Comparison of ENCODE assay signal across 19 cellular contexts in genomic region chr1:117628343-117628742, GRCh38.
"Had no signal": no experiment of that assay in that cellular context is flagged by ENCODE, and none has a peak within 500 bp of the region (broad histone marks: within the 10 kb centered on the region; RNA-seq: fewer than 3 reads in every experiment).

No MANE protein-coding gene starts in this region.

- DNase-seq: colonic mucosa; dermis blood vessel endothelial cell; endodermal cell; erythroblast; foreskin keratinocyte; left colon; left ventricle myocardium superior; mesendoderm; naive thymus-derived CD4-positive, alpha-beta T cell; nephron progenitor cell; posterior cingulate gyrus; sigmoid colon; stimulated activated CD4-positive, alpha-beta T cell treated with anti-CD3 and anti-CD28 coated beads, Interleukin-12 subunit alpha, Interleukin-12 subunit beta, amount 100 ng/mL, for 4 hours; stimulated activated naive CD4-positive, alpha-beta T cell treated with Interleukin-2 at 50 U/mL for 16 hours; thyroid gland had no signal

- H3K27ac Mint-ChIP-seq: endodermal cell, type B pancreatic cell had no signal

- H3K36me3 Mint-ChIP-seq: type B pancreatic cell had no signal

- H3K4me3 ChIP-seq: colonic mucosa, hepatocyte, right atrium auricular region, sigmoid colon, skin epidermis, thyroid gland had no signal

- H3K27ac ChIP-seq: colonic mucosa, foreskin keratinocyte, hepatocyte, right atrium auricular region, sigmoid colon, skin epidermis had no signal

- H3K9me3 Mint-ChIP-seq: endodermal cell; naive thymus-derived CD4-positive, alpha-beta T cell; nephron progenitor cell; type B pancreatic cell had no signal

- H2AFZ ChIP-seq: hepatocyte had no signal

- H3K4me1 ChIP-seq: colonic mucosa, foreskin keratinocyte, sigmoid colon had no signal

- H3K36me3 ChIP-seq: colonic mucosa had no signal

- ATAC-seq: foreskin keratinocyte; left colon; left ventricle myocardium superior; naive thymus-derived CD4-positive, alpha-beta T cell had no signal

- H3K4me2 ChIP-seq: hepatocyte had no signal

- H3K4me3 Mint-ChIP-seq: endodermal cell; naive thymus-derived CD4-positive, alpha-beta T cell; nephron progenitor cell; type B pancreatic cell had no signal

- H3K9me3 ChIP-seq: colonic mucosa, right atrium auricular region, sigmoid colon, thyroid gland had no signal

- H3K27me3 ChIP-seq: colonic mucosa, hepatocyte, right atrium auricular region, sigmoid colon, thyroid gland had no signal
